ENCODE assay signal across 22 cellular contexts in genomic region chr2:53636616-53637015, GRCh38.
"Had no signal": no experiment of that assay in that cellular context is flagged by ENCODE, and none has a peak within 500 bp of the region (broad histone marks: within the 10 kb centered on the region; RNA-seq: fewer than 3 reads in every experiment).

No MANE protein-coding gene starts in this region.

- H3K27me3 ChIP-seq: colonic mucosa, gastrocnemius medialis, heart right ventricle, neutrophil, ovary, right atrium auricular region, sigmoid colon, suprapubic skin, thyroid gland, upper lobe of right lung, vagina had no signal

- ATAC-seq: gastrocnemius medialis; heart right ventricle; left lobe of liver; mucosa of descending colon; naive thymus-derived CD8-positive, alpha-beta T cell; stimulated activated naive CD8-positive, alpha-beta T cell treated with anti-CD3 and anti-CD28 coated beads, Interleukin-15, Interleukin-2, amounts not matched to agents 100 U/mL and 50 U/mL, for 24 hours; upper lobe of right lung had no signal

- H3K4me3 ChIP-seq: colonic mucosa, gastrocnemius medialis, heart right ventricle, mucosa of descending colon, ovary, right atrium auricular region, sigmoid colon, suprapubic skin, thyroid gland, upper lobe of right lung, vagina had no signal

- H3K27ac ChIP-seq: colonic mucosa, gastrocnemius medialis, heart right ventricle, neutrophil, ovary, right atrium auricular region, sigmoid colon, suprapubic skin, thyroid gland, upper lobe of right lung, vagina had no signal

- H3K4me1 ChIP-seq: colonic mucosa, gastrocnemius medialis, heart right ventricle, right atrium auricular region, sigmoid colon, suprapubic skin, upper lobe of right lung, vagina had no signal

- DNase-seq: colonic mucosa; effector CD4-positive, alpha-beta T cell; endodermal cell; erythroblast; gastrocnemius medialis; heart right ventricle; hypothalamus; kidney glomerular epithelial cell; mucosa of descending colon; naive thymus-derived CD8-positive, alpha-beta T cell; ovary; sigmoid colon; small intestine; stimulated activated CD4-positive, alpha-beta T cell treated with anti-CD3 and anti-CD28 coated beads, Interleukin-12 subunit alpha, Interleukin-12 subunit beta, amount 100 ng/mL, for 4 hours; stimulated activated naive CD8-positive, alpha-beta T cell treated with anti-CD3 and anti-CD28 coated beads, Interleukin-15, Interleukin-2, amounts not matched to agents 100 U/mL and 50 U/mL, for 24 hours; thyroid gland; upper lobe of right lung had no signal
